ENCODE assay signal across 10 cellular contexts in the genomic region with DNA sequence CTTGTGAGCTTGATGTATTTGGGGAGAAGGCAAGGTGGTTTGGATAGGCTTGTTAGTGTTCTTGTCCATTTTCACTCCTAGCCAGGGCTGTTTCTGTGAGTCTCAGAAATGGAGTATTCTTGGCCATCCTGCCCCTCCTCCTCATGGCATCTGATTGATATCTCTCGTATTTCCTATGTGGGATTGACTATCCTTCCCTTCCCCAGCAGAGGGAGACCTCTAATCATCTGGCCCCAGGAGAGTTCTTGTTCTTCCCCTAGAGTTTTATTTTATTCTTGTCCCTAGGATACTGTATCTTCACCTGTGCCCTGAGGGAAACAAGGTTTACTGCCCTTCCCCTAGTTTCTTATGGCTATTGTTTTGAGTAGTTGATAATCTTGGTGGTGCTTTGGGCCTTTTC.
DNase-seq lines count a peak whose midpoint lies in the region; ATAC-seq and TF ChIP-seq lines count a peak whose summit lies in the region.
"Had no signal": no experiment of that assay in that cellular context is flagged by ENCODE, and none has a peak within 500 bp of the region (broad histone marks: within the 10 kb centered on the region; RNA-seq: fewer than 3 reads in every experiment).

No MANE protein-coding gene starts in this region.

- no peak overlapping the region for H3K27ac ChIP-seq in dorsolateral prefrontal cortex

- TF ChIP-seq CTCF in retinal pigment epithelial cell (conservative IDR thresholded peaks at IDR 0.05; ENCODE audit: low read depth, low read length) (peak; percentile 63), dorsolateral prefrontal cortex (IDR thresholded peaks at IDR 0.05 in 54 of 56, conservative IDR thresholded peaks at IDR 0.05 in 2 of 56; ENCODE audit: low read depth in 1 of 56, partially characterized antibody in 56 of 56) (peak in 9 of 56 donors; percentile 7 to 21 (median 16))

- ATAC-seq in HG02938 (IDR thresholded peaks at IDR 0.05; ENCODE audit: unreplicated experiment) = no peak

- DNase-seq in NCI-H2196 (lab: John Stamatoyannopoulos, UW; ENCODE audit: unreplicated experiment) (peak; percentile 15), NCI-H2196 treated with DMSO at 0.1 percent for 48 hours (lab: John Stamatoyannopoulos, UW; ENCODE audit: unreplicated experiment) (no peak), NCI-H748 (lab: John Stamatoyannopoulos, UW; ENCODE audit: unreplicated experiment) (peak; percentile 38), erythroblast (lab: John Stamatoyannopoulos, UW) (peak; percentile 36 to 41), retinal pigment epithelial cell (ENCODE audit: low read depth) (peak; percentile 2), head of caudate nucleus (no peak), dorsolateral prefrontal cortex (no peak)
- DNase-seq: activated CD4-positive, CD25-positive, alpha-beta regulatory T cell treated with anti-CD3 and anti-CD28 coated beads, Interleukin-2, amount 50 U/mL, for 72 hours; C1 segment of cervical spinal cord had no signal

- TF ChIP-seq POLR2A in erythroblast (IDR thresholded peaks at IDR 0.05; ENCODE audit: low read length) = no peak

- no peaks in the 10 kb centered on the region for H3K27me3 ChIP-seq in dorsolateral prefrontal cortex

- H3K4me3 ChIP-seq in retinal pigment epithelial cell (ENCODE audit: low read length) (no peak overlapping the region), dorsolateral prefrontal cortex (no peak overlapping the region)

- intact Hi-C loops in head of caudate nucleus (cut with DNase I) = no loop called here
- intact Hi-C loops in dorsolateral prefrontal cortex (cut with DNase I) = no loop called here

Comparison
In these comparisons a context has a peak if more than half of its experiments do, and no peak if none do; other contexts are left out.
1. DNase-seq: peak in NCI-H2196 (single experiment), NCI-H748 (single experiment), erythroblast (2 of 2) and retinal pigment epithelial cell (single experiment); none in NCI-H2196 treated with DMSO at 0.1 percent for 48 hours (single experiment), head of caudate nucleus (0 of 42) and dorsolateral prefrontal cortex (0 of 10).